1 cellular context compared by ENCODE assay signal in the genomic region with DNA sequence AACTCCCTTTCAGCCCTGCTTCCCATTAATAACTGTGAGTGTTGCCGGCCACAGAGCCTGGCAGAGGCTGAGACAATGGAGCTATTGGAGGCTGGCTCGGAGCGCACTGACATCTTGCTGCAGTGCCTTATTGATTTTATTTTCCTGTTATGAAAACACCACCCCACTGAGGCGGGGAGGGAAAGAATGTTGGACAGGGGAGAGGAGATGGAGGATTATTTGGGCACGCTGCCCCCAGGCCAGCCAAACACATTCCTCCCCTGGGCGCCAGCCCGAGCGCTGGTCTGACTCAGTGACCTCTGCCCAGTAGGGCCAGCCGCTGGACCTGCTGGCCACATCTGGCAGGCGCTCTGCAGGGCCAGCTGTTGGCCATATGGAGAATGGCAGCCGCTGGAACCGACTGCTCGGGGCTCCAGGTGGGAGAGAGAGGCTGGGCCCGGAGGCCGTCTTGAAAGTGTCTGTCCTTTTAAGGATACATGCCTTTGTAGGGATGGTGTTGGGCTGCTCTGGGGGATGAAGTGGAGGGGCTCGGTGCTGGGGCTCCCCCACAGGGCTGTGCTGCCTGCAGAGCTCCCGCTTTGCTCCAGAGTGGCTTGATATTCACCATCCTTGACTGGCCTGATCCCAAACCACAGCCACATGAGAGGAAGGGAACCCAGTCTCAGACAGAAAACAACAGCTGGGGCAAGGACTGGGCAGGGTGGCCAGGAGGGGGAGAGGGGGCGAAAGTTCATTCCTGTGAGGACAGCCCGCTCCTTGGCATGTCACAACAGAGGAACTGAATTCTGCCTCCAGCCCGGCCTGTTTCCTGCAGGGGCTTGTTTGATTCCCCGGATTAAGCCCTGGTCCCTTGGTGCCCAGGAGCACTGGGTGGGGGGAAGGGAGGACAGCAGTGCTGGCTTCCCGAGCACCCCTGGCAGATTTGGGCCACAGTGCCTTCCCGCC.
TF ChIP-seq lines count a peak whose summit lies in the region.

No MANE protein-coding gene starts in this region.

TF ChIP-seq in HCT116, 20 proteins besides CTCF, POLR2A, EP300 and RAD21 (continued from another document):
- TF ChIP-seq, protein P1, sequence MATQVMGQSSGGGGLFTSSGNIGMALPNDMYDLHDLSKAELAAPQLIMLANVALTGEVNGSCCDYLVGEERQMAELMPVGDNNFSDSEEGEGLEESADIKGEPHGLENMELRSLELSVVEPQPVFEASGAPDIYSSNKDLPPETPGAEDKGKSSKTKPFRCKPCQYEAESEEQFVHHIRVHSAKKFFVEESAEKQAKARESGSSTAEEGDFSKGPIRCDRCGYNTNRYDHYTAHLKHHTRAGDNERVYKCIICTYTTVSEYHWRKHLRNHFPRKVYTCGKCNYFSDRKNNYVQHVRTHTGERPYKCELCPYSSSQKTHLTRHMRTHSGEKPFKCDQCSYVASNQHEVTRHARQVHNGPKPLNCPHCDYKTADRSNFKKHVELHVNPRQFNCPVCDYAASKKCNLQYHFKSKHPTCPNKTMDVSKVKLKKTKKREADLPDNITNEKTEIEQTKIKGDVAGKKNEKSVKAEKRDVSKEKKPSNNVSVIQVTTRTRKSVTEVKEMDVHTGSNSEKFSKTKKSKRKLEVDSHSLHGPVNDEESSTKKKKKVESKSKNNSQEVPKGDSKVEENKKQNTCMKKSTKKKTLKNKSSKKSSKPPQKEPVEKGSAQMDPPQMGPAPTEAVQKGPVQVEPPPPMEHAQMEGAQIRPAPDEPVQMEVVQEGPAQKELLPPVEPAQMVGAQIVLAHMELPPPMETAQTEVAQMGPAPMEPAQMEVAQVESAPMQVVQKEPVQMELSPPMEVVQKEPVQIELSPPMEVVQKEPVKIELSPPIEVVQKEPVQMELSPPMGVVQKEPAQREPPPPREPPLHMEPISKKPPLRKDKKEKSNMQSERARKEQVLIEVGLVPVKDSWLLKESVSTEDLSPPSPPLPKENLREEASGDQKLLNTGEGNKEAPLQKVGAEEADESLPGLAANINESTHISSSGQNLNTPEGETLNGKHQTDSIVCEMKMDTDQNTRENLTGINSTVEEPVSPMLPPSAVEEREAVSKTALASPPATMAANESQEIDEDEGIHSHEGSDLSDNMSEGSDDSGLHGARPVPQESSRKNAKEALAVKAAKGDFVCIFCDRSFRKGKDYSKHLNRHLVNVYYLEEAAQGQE (IDR thresholded peaks at IDR 0.05; ENCODE audit: low read depth), result no peak
- no peak for TF ChIP-seq YY1 (IDR thresholded peaks at IDR 0.05; ENCODE audit: extremely low read depth, insufficient replicate concordance, low read depth, low read length)
